Comparison of ENCODE assay signal across 39 cellular contexts in the genomic region with DNA sequence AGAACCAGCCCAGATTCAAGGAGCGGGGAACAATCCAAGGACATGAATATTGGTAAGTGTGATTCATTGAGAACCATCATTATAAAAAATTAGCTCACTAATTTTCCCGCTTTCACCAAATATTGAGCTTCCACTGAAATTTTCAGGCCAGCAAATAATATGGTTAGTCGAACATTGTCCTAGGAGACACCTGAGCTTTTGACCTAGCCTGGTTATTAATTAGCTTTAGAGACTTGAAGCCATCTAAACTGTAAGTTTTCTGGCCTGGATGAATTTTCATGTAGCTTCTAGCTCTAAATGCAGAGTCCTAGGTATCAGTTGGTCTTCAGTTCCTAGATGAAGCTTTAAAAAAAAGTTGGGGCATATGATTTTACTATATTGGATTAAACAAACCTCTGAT.
"Had no signal": no experiment of that assay in that cellular context is flagged by ENCODE, and none has a peak within 500 bp of the region (broad histone marks: within the 10 kb centered on the region; RNA-seq: fewer than 3 reads in every experiment).

No MANE protein-coding gene starts in this region.

- H3K9me3 ChIP-seq: adrenal gland, ascending aorta, body of pancreas, breast epithelium had no signal

- H3K36me3 ChIP-seq: adrenal gland, ascending aorta, brain microvascular endothelial cell, breast epithelium, cardiac muscle cell had no signal

- H3K27me3 ChIP-seq: adrenal gland, ascending aorta, body of pancreas, brain microvascular endothelial cell, breast epithelium, cardiac muscle cell had no signal

- H3K4me1 Mint-ChIP-seq: central memory CD8-positive, alpha-beta T cell had no signal

- H3K27me3 Mint-ChIP-seq: activated naive CD8-positive, alpha-beta T cell; activated naive CD8-positive, alpha-beta T cell treated with anti-CD3 and anti-CD28 coated beads for 36 hours had no signal

- H3K27ac ChIP-seq: body of pancreas, brain microvascular endothelial cell, breast epithelium, cardiac muscle cell had no signal

- FAIRE-seq: astrocyte, bronchial epithelial cell had no signal

- H3K4me3 ChIP-seq: adrenal gland, ascending aorta, body of pancreas, breast epithelium, cardiac muscle cell had no signal

- H3K4me3 Mint-ChIP-seq: activated naive CD4-positive, alpha-beta T cell treated with anti-CD3 and anti-CD28 coated beads for 36 hours; activated naive CD4-positive, alpha-beta T cell treated with anti-CD3 and anti-CD28 coated beads, Interleukin-2, amount 10 ng/mL, durations not matched to agents 7 days and 5 days; activated naive CD4-positive, alpha-beta T cell treated with anti-CD3 and anti-CD28 coated beads, Interleukin-2, amount 50 U/mL, for 24 hours; activated naive CD8-positive, alpha-beta T cell; activated naive CD8-positive, alpha-beta T cell treated with anti-CD3 and anti-CD28 coated beads for 36 hours; activated naive CD8-positive, alpha-beta T cell treated with anti-CD3 and anti-CD28 coated beads, Interleukin-2, amount 10 ng/mL, durations not matched to agents 7 days and 5 days; activated T-cell treated with anti-CD3 and anti-CD28 coated beads, Interleukin-2, amount 50 U/mL, for 24 hours; activated T-cell treated with anti-CD3 and anti-CD28 coated beads, Interleukin-2, amount 50 U/mL, for 4 hours; activated T-cell treated with anti-CD3 and anti-CD28 coated beads, Interleukin-2, amount 50 U/mL, for 72 hours; activated T-helper 1 cell treated with anti-CD3 and anti-CD28 coated beads, Interleukin-12 subunit alpha, Interleukin-12 subunit beta, Interleukin-2, Interleukin-4 antibody, amounts not matched to agents 30 ng/mL and 10 ng/mL and 1 ng/mL, durations not matched to agents 14 hours and 24 hours and 36 hours; activated T-helper 17 cell treated with anti-CD3 and anti-CD28 coated beads, Interleukin-2, amount 50 U/mL, for 72 hours; brain; central memory CD8-positive, alpha-beta T cell had no signal

- ATAC-seq: activated naive CD4-positive, alpha-beta T cell treated with anti-CD3 and anti-CD28 coated beads, Interleukin-2, amount 50 U/mL, for 72 hours; activated T-cell treated with anti-CD3 and anti-CD28 coated beads, Interleukin-2, amount 50 U/mL, for 4 hours; activated T-cell treated with anti-CD3 and anti-CD28 coated beads, Interleukin-2, amount 50 U/mL, for 72 hours; activated T-helper 17 cell treated with anti-CD3 and anti-CD28 coated beads, Interleukin-2, amount 50 U/mL, for 72 hours; body of pancreas had no signal

- DNase-seq: activated effector memory CD4-positive, alpha-beta T cell treated with anti-CD3 and anti-CD28 coated beads, Interleukin-2, amount 50 U/mL, for 16 hours; activated effector memory CD4-positive, alpha-beta T cell treated with Interleukin-2 at 50 U/mL for 16 hours; activated gamma-delta T cell; activated gamma-delta T cell treated with Interleukin-2 at 50 U/mL for 16 hours; activated naive CD4-positive, alpha-beta T cell; activated naive CD4-positive, alpha-beta T cell treated with anti-CD3 and anti-CD28 coated beads for 36 hours; activated naive CD4-positive, alpha-beta T cell treated with anti-CD3 and anti-CD28 coated beads, Interleukin-2, amount 10 ng/mL, durations not matched to agents 7 days and 5 days; activated naive CD4-positive, alpha-beta T cell treated with anti-CD3 and anti-CD28 coated beads, Interleukin-2, amount 50 U/mL, for 16 hours; activated naive CD4-positive, alpha-beta T cell treated with Interleukin-2 at 50 U/mL for 16 hours; activated naive CD8-positive, alpha-beta T cell treated with anti-CD3 and anti-CD28 coated beads for 36 hours; activated naive CD8-positive, alpha-beta T cell treated with anti-CD3 and anti-CD28 coated beads, Interleukin-2, amount 10 ng/mL, durations not matched to agents 7 days and 5 days; activated T-cell treated with anti-CD3 and anti-CD28 coated beads, Interleukin-2, amount 50 U/mL, for 1 hour; activated T-cell treated with anti-CD3 and anti-CD28 coated beads, Interleukin-2, amount 50 U/mL, for 24 hours; activated T-cell treated with anti-CD3 and anti-CD28 coated beads, Interleukin-2, amount 50 U/mL, for 4 hours; activated T-cell treated with anti-CD3 and anti-CD28 coated beads, Interleukin-2, amount 50 U/mL, for 48 hours; activated T-cell treated with anti-CD3 and anti-CD28 coated beads, Interleukin-2, amount 50 U/mL, for 72 hours; adrenal gland; amniotic stem cell; amygdala; anterior cingulate cortex; aorta; body of pancreas; brain microvascular endothelial cell; caudate nucleus; central memory CD4-positive, alpha-beta T cell; cerebellar nuclear complex had no signal

- H3K9me3 Mint-ChIP-seq: activated naive CD4-positive, alpha-beta T cell treated with anti-CD3 and anti-CD28 coated beads for 36 hours; activated naive CD4-positive, alpha-beta T cell treated with anti-CD3 and anti-CD28 coated beads, Interleukin-2, amount 10 ng/mL, durations not matched to agents 7 days and 5 days; activated naive CD4-positive, alpha-beta T cell treated with anti-CD3 and anti-CD28 coated beads, Interleukin-2, amount 50 U/mL, for 24 hours; activated naive CD4-positive, alpha-beta T cell treated with anti-CD3 and anti-CD28 coated beads, Interleukin-2, amount 50 U/mL, for 72 hours; activated naive CD8-positive, alpha-beta T cell treated with anti-CD3 and anti-CD28 coated beads for 36 hours; activated naive CD8-positive, alpha-beta T cell treated with anti-CD3 and anti-CD28 coated beads, Interleukin-2, amount 10 ng/mL, durations not matched to agents 7 days and 5 days; activated T-cell treated with anti-CD3 and anti-CD28 coated beads, Interleukin-2, amount 50 U/mL, for 24 hours; activated T-cell treated with anti-CD3 and anti-CD28 coated beads, Interleukin-2, amount 50 U/mL, for 4 hours; activated T-cell treated with anti-CD3 and anti-CD28 coated beads, Interleukin-2, amount 50 U/mL, for 72 hours; activated T-helper 1 cell treated with anti-CD3 and anti-CD28 coated beads, Interleukin-12 subunit alpha, Interleukin-12 subunit beta, Interleukin-2, Interleukin-4 antibody, amounts not matched to agents 30 ng/mL and 10 ng/mL and 1 ng/mL, durations not matched to agents 14 hours and 24 hours and 36 hours; activated T-helper 17 cell treated with anti-CD3 and anti-CD28 coated beads, Interleukin-2, amount 50 U/mL, for 72 hours; activated T-helper 2 cell treated with anti-CD3 and anti-CD28 coated beads, Interferon-gamma antibody, Interleukin-2, Interleukin-4, amounts not matched to agents 10 μg/mL and 5 μg/mL and 100 μg/mL, durations not matched to agents 14 hours and 24 hours and 36 hours; brain; central memory CD8-positive, alpha-beta T cell had no signal

- H3K36me3 Mint-ChIP-seq: activated naive CD4-positive, alpha-beta T cell treated with anti-CD3 and anti-CD28 coated beads, Interleukin-2, amount 10 ng/mL, durations not matched to agents 7 days and 5 days; activated naive CD4-positive, alpha-beta T cell treated with anti-CD3 and anti-CD28 coated beads, Interleukin-2, amount 50 U/mL, for 24 hours; activated naive CD4-positive, alpha-beta T cell treated with anti-CD3 and anti-CD28 coated beads, Interleukin-2, amount 50 U/mL, for 72 hours; activated naive CD8-positive, alpha-beta T cell; activated naive CD8-positive, alpha-beta T cell treated with anti-CD3 and anti-CD28 coated beads for 36 hours; activated naive CD8-positive, alpha-beta T cell treated with anti-CD3 and anti-CD28 coated beads, Interleukin-2, amount 10 ng/mL, durations not matched to agents 7 days and 5 days; brain had no signal

- H3K4me1 ChIP-seq: body of pancreas, breast epithelium had no signal

- H3K27ac Mint-ChIP-seq: activated naive CD4-positive, alpha-beta T cell treated with anti-CD3 and anti-CD28 coated beads for 36 hours; activated naive CD4-positive, alpha-beta T cell treated with anti-CD3 and anti-CD28 coated beads, Interleukin-2, amount 10 ng/mL, durations not matched to agents 7 days and 5 days; activated naive CD4-positive, alpha-beta T cell treated with anti-CD3 and anti-CD28 coated beads, Interleukin-2, amount 50 U/mL, for 24 hours; activated naive CD4-positive, alpha-beta T cell treated with anti-CD3 and anti-CD28 coated beads, Interleukin-2, amount 50 U/mL, for 72 hours; activated naive CD8-positive, alpha-beta T cell; activated naive CD8-positive, alpha-beta T cell treated with anti-CD3 and anti-CD28 coated beads for 36 hours; activated naive CD8-positive, alpha-beta T cell treated with anti-CD3 and anti-CD28 coated beads, Interleukin-2, amount 10 ng/mL, durations not matched to agents 7 days and 5 days; activated T-cell treated with anti-CD3 and anti-CD28 coated beads, Interleukin-2, amount 50 U/mL, for 24 hours; activated T-cell treated with anti-CD3 and anti-CD28 coated beads, Interleukin-2, amount 50 U/mL, for 72 hours; activated T-helper 1 cell treated with anti-CD3 and anti-CD28 coated beads, Interleukin-12 subunit alpha, Interleukin-12 subunit beta, Interleukin-2, Interleukin-4 antibody, amounts not matched to agents 30 ng/mL and 10 ng/mL and 1 ng/mL, durations not matched to agents 14 hours and 24 hours and 36 hours; activated T-helper 17 cell treated with anti-CD3 and anti-CD28 coated beads, Interleukin-2, amount 50 U/mL, for 72 hours; activated T-helper 2 cell treated with anti-CD3 and anti-CD28 coated beads, Interferon-gamma antibody, Interleukin-2, Interleukin-4, amounts not matched to agents 10 μg/mL and 5 μg/mL and 100 μg/mL, durations not matched to agents 14 hours and 24 hours and 36 hours; brain had no signal
